ENCODE assay signal across 8 cellular contexts in genomic region chr11:76721755-76722677, GRCh38. TPM values are rescaled to one million over a fixed set of nuclear protein-coding genes. Genes with fewer than 3 reads are reported as not detected.
DNase-seq lines count a peak whose midpoint lies in the region; ATAC-seq and TF ChIP-seq lines count a peak whose summit lies in the region.

No MANE protein-coding gene starts in this region.

- H3K36me3 Mint-ChIP-seq in neural progenitor cell = no peaks in the 10 kb centered on the region

- peak; percentile 94 for TF ChIP-seq CTCF in fibroblast of villous mesenchyme (IDR thresholded peaks at IDR 0.05; ENCODE audit: insufficient read depth, low read depth, low read length)
- TF ChIP-seq CTCF in neural progenitor cell (IDR thresholded peaks at IDR 0.05) = peak; percentile 87

- H3K9ac ChIP-seq in neural progenitor cell = no peak overlapping the region

- peak; percentile 93 for ATAC-seq in stimulated activated naive CD8-positive, alpha-beta T cell treated with anti-CD3 and anti-CD28 coated beads, Interleukin-15, amount 100 ng/mL, for 72 hours

- H3K9me3 Mint-ChIP-seq in neural progenitor cell = no peaks in the 10 kb centered on the region
- no peaks in the 10 kb centered on the region for H3K9me3 Mint-ChIP-seq in stimulated activated naive CD8-positive, alpha-beta T cell treated with anti-CD3 and anti-CD28 coated beads, Interleukin-15, amount 100 ng/mL, for 72 hours

- H3K4me3 Mint-ChIP-seq in neural progenitor cell = peak overlapping the region; percentile 14
- no peak overlapping the region for H3K4me3 Mint-ChIP-seq in stimulated activated naive CD8-positive, alpha-beta T cell treated with anti-CD3 and anti-CD28 coated beads, Interleukin-15, amount 100 ng/mL, for 72 hours

- H3K27me3 ChIP-seq in neural progenitor cell = peaks cover 4% of the 10 kb centered on the region

- H2AFZ ChIP-seq in neural progenitor cell (replicated peaks) = peak overlapping the region; percentile 53

- H3K27ac Mint-ChIP-seq in neural progenitor cell = no peak overlapping the region
- no peak overlapping the region for H3K27ac Mint-ChIP-seq in stimulated activated naive CD8-positive, alpha-beta T cell treated with anti-CD3 and anti-CD28 coated beads, Interleukin-15, amount 100 ng/mL, for 72 hours

- H3K9me3 ChIP-seq in neural progenitor cell (ENCODE audit: low read depth) = no peaks in the 10 kb centered on the region

- H3K79me2 ChIP-seq in neural progenitor cell (ENCODE audit: low read depth) = no peaks in the 10 kb centered on the region

- H3K4me3 ChIP-seq in fibroblast of villous mesenchyme (ENCODE audit: low read depth, low read length) (no peak overlapping the region), neural progenitor cell (no peak overlapping the region)

- H3K27ac ChIP-seq in neural progenitor cell = no peak overlapping the region

- no peak overlapping the region for H3K4me2 ChIP-seq in neural progenitor cell

- H3K36me3 ChIP-seq in neural progenitor cell = no peaks in the 10 kb centered on the region

- H3K4me1 Mint-ChIP-seq in neural progenitor cell = peaks cover 12% of the 10 kb centered on the region
- peaks cover 15% of the 10 kb centered on the region for H3K4me1 Mint-ChIP-seq in stimulated activated naive CD8-positive, alpha-beta T cell treated with anti-CD3 and anti-CD28 coated beads, Interleukin-15, amount 100 ng/mL, for 72 hours

- H4K20me1 ChIP-seq in neural progenitor cell (ENCODE audit: low read depth) = peaks cover 15% of the 10 kb centered on the region

- peaks cover 25% of the 10 kb centered on the region for H3K27me3 Mint-ChIP-seq in neural progenitor cell (ENCODE audit: insufficient read depth, low read depth)
- peaks cover 23% of the 10 kb centered on the region for H3K27me3 Mint-ChIP-seq in stimulated activated naive CD8-positive, alpha-beta T cell treated with anti-CD3 and anti-CD28 coated beads, Interleukin-15, amount 100 ng/mL, for 72 hours

- no peaks in the 10 kb centered on the region for H3F3A ChIP-seq in neural progenitor cell (ENCODE audit: low read depth)

- DNase-seq in NCI-H1436 (lab: John Stamatoyannopoulos, UW) = peak; percentile 67
- DNase-seq in NCI-H1436 treated with DMSO at 0.1 percent for 48 hours (lab: John Stamatoyannopoulos, UW) = no peak
- DNase-seq in Kasumi-1 (lab: John Stamatoyannopoulos, UW) = peak; percentile 71 to 81
- DNase-seq in SHP77 treated with DMSO at 0.1 percent for 48 hours (lab: John Stamatoyannopoulos, UW) = peak; percentile 67
- peak; percentile 65 for DNase-seq in activated effector memory CD4-positive, alpha-beta T cell treated with Interleukin-2 at 50 U/mL for 16 hours
- peak; percentile 78 for DNase-seq in fibroblast of villous mesenchyme (ENCODE audit: low read depth)
- DNase-seq in neural progenitor cell (ENCODE audit: low spot score) = peak; percentile 90
- DNase-seq in stimulated activated naive CD8-positive, alpha-beta T cell treated with anti-CD3 and anti-CD28 coated beads, Interleukin-15, amount 100 ng/mL, for 72 hours = peak; percentile 72 to 74

- H3K4me1 ChIP-seq in neural progenitor cell = no peaks in the 10 kb centered on the region

RNA-seq across cellular contexts. Expression of gene LRRC32, which starts 51.5 kb away (rescaled TPM):
- total RNA-seq in fibroblast of villous mesenchyme (12.1 and 25.8 TPM in 2 replicates), neural progenitor cell (ENCODE audit: low replicate concordance) (0.21 and 1.1 TPM in 2 replicates)
